1 cellular context compared by ENCODE assay signal in genomic region chr22:23598805-23599518, GRCh38.
TF ChIP-seq lines count a peak whose summit lies in the region.

No MANE protein-coding gene starts in this region.

TF ChIP-seq in HepG2, 621 proteins besides CTCF, POLR2A, EP300 and RAD21:
- TF ChIP-seq ZMYM3 (CRISPR knock-in tag; IDR thresholded peaks at IDR 0.05) (peak; percentile 47; the same call in 1 of the 2 replicates), FOXK1 (CRISPR knock-in tag; IDR thresholded peaks at IDR 0.05; ENCODE audit: borderline replicate concordance, low read depth) (no peak), HOXA5 (CRISPR knock-in tag; IDR thresholded peaks at IDR 0.05) (no peak), ZNF629 (CRISPR knock-in tag; conservative IDR thresholded peaks at IDR 0.05) (peak; percentile 90), GLI4 (CRISPR knock-in tag; IDR thresholded peaks at IDR 0.05; ENCODE audit: borderline replicate concordance) (no peak)
